In genomic region chr4:140187316-140187695, GRCh38 we compare ENCODE assay signal across 26 cellular contexts. TPM values are rescaled to one million over a fixed set of nuclear protein-coding genes. Genes with fewer than 3 reads are reported as not detected.
DNase-seq lines count a peak whose midpoint lies in the region; ATAC-seq, FAIRE-seq and TF ChIP-seq lines count a peak whose summit lies in the region.
"Had no signal": no experiment of that assay in that cellular context is flagged by ENCODE, and none has a peak within 500 bp of the region (broad histone marks: within the 10 kb centered on the region; RNA-seq: fewer than 3 reads in every experiment).

No MANE protein-coding gene starts in this region.

- no peak overlapping the region for H2BK5ac ChIP-seq in mesenchymal stem cell (ENCODE audit: low read depth, low read length, poor library complexity, severe bottlenecking)

- BruUV-seq in mammary epithelial cell (replicated peaks; lab: Mats Ljungman, UMichigan): no TSS peak

- DNase-seq in A549 (ENCODE audit: low read depth in 1 of 2, low spot score in 1 of 2): no peak
- DNase-seq in HT1080 (ENCODE audit: low read depth): peak; percentile 21
- peak; percentile 55 for DNase-seq in mammary epithelial cell
- no peak for DNase-seq in mesenchymal stem cell
- no peak for DNase-seq in cortex of kidney (lab: John Stamatoyannopoulos, UW)
- DNase-seq in NAMALWA (ENCODE audit: low spot score): no peak
- DNase-seq in activated CD4-positive, alpha-beta T cell treated with anti-CD3 and anti-CD28 coated beads, Interleukin-2, amount 10 ng/mL, durations not matched to agents 24 days and 14 days: no peak
- DNase-seq: activated CD4-positive, alpha-beta T cell treated with anti-CD3 and anti-CD28 coated beads, Interleukin-2, amount 50 U/mL, for 1 hour; activated gamma-delta T cell treated with Interleukin-2 at 50 U/mL for 16 hours; activated naive CD8-positive, alpha-beta T cell treated with anti-CD3 and anti-CD28 coated beads, Interleukin-2, amount 50 U/mL, for 24 hours; activated T-cell treated with anti-CD3 and anti-CD28 coated beads, Interleukin-2, amount 50 U/mL, for 4 hours; NCI-H510A treated with DMSO at 0.1 percent for 48 hours; NK-92 treated with Interleukin-12 subunit alpha and Interleukin-12 subunit beta, amount 100 ng/mL, for 24 hours; right cardiac atrium; SIG-M5; stimulated activated CD4-positive, alpha-beta T cell treated with anti-CD3 and anti-CD28 coated beads, Interleukin-4, amount 100 ng/mL, for 4 hours; stimulated activated naive B cell treated with anti-CD40 and anti-IgM and Interleukin-4, amounts not matched to agents 10 μg/mL and 1 μg/mL and 100 μg/mL, for 72 hours had no signal

- dilution Hi-C loops in mammary epithelial cell (cut with HindIII; ENCODE audit: low sequenced_read_pairs): no loop called here

- H2AK5ac ChIP-seq in mesenchymal stem cell (ENCODE audit: low read length, severe bottlenecking): peak overlapping the region; percentile 9

- no peak overlapping the region for H2BK120ac ChIP-seq in mesenchymal stem cell (ENCODE audit: low read depth, low read length)

- TF ChIP-seq POLR2A in A549 (IDR thresholded peaks at IDR 0.05; ENCODE audit: low read length): no peak

- in situ Hi-C loops in mammary epithelial cell (cut with MboI; ENCODE audit: low sequenced_read_pairs in 2 of 2): no loop called here

- 20% methylated on average over 1 of the region's 1 CpG for WGBS in A549 (ENCODE audit: missing lambda C conversion rate)
- 86% methylated on average over 1 of the region's 1 CpG for WGBS in mammary epithelial cell (ENCODE audit: low coverage, missing lambda C conversion rate)
- whole genome bisulfite sequencing in mesenchymal stem cell: 86% methylated on average over 1 of the region's 1 CpG

- no peak overlapping the region for H4K8ac ChIP-seq in mesenchymal stem cell (ENCODE audit: low read length)

- intact Hi-C loops in mammary epithelial cell (cut with micrococcal nuclease): loop anchor here (2.0 kb wide), 1 partner anchor 35 kb away; no protein-coding TSS in a partner anchor
- intact Hi-C loops in activated CD4-positive, alpha-beta T cell treated with anti-CD3 and anti-CD28 coated beads, Interleukin-2, amount 10 ng/mL, durations not matched to agents 24 days and 14 days (cut with micrococcal nuclease): no loop called here

- H3K4me3 ChIP-seq in A549: no peak overlapping the region
- H3K4me3 ChIP-seq in mammary epithelial cell (replicated peaks in 1 of 3; ENCODE audit: insufficient read depth in 1 of 3, low read depth in 2 of 3, low read length in 3 of 3): no peak overlapping the region
- no peak overlapping the region for H3K4me3 ChIP-seq in mesenchymal stem cell (ENCODE audit: insufficient read depth in 1 of 2, low read depth in 1 of 2, low read length in 2 of 2)
- H3K4me3 ChIP-seq: BLaER1, GM23338, lung had no signal

- no peak overlapping the region for H3K18ac ChIP-seq in mesenchymal stem cell (ENCODE audit: low read depth in 1 of 2, low read length in 2 of 2)

- no peak overlapping the region for H3K4ac ChIP-seq in mesenchymal stem cell (ENCODE audit: low read depth in 1 of 2, low read length in 2 of 2)

- H3K4me3 Mint-ChIP-seq in activated CD4-positive, alpha-beta T cell treated with anti-CD3 and anti-CD28 coated beads, Interleukin-2, amount 10 ng/mL, durations not matched to agents 24 days and 14 days: no peak overlapping the region
- H3K4me3 Mint-ChIP-seq: activated naive CD8-positive, alpha-beta T cell treated with anti-CD3 and anti-CD28 coated beads, Interleukin-2, amount 50 U/mL, for 24 hours; activated T-cell treated with anti-CD3 and anti-CD28 coated beads, Interleukin-2, amount 50 U/mL, for 4 hours; GM23338; neural crest cell; stimulated activated naive B cell treated with anti-CD40 and anti-IgM and Interleukin-4, amounts not matched to agents 10 μg/mL and 1 μg/mL and 100 μg/mL, for 72 hours; WTC11 had no signal

- H3K36me3 Mint-ChIP-seq in activated CD4-positive, alpha-beta T cell treated with anti-CD3 and anti-CD28 coated beads, Interleukin-2, amount 10 ng/mL, durations not matched to agents 24 days and 14 days (ENCODE audit: low read depth): no peaks in the 10 kb centered on the region
- H3K36me3 Mint-ChIP-seq: stimulated activated naive B cell treated with anti-CD40 and anti-IgM and Interleukin-4, amounts not matched to agents 10 μg/mL and 1 μg/mL and 100 μg/mL, for 72 hours; WTC11 had no signal

- H3K27me3 ChIP-seq in mammary epithelial cell (ENCODE audit: insufficient read depth, low read length): no peaks in the 10 kb centered on the region
- H3K27me3 ChIP-seq in mesenchymal stem cell (ENCODE audit: control insufficient read depth in 1 of 2, insufficient read depth in 1 of 2, low read length in 2 of 2): no peaks in the 10 kb centered on the region
- H3K27me3 ChIP-seq: BLaER1 had no signal

- no peak overlapping the region for H2BK12ac ChIP-seq in mesenchymal stem cell (ENCODE audit: low read length in 2 of 2)

- no peak for FAIRE-seq in A549 (lab: Jason Lieb, UNC)
- FAIRE-seq: GM12891 had no signal

- no peak overlapping the region for H3K9ac ChIP-seq in mammary epithelial cell (ENCODE audit: insufficient read depth, low read length)
- H3K9ac ChIP-seq in mesenchymal stem cell (ENCODE audit: low read length): no peak overlapping the region
- H3K9ac ChIP-seq: BLaER1, parathyroid adenoma had no signal

- H3K27ac ChIP-seq in A549 (peak overlapping the region; percentile 36 to 67; a peak in 5 of 6 replicates), mammary epithelial cell (ENCODE audit: insufficient read depth, low read depth, low read length) (peak overlapping the region; percentile 57), mesenchymal stem cell (ENCODE audit: low read length, poor library complexity, severe bottlenecking) (no peak overlapping the region)
- H3K27ac ChIP-seq: BLaER1, HL-60, parathyroid adenoma had no signal

- no peak overlapping the region for H3K23ac ChIP-seq in mesenchymal stem cell (ENCODE audit: low read length in 2 of 2)

- no peak overlapping the region for H3K14ac ChIP-seq in mesenchymal stem cell (ENCODE audit: low read length in 2 of 2)

- H3K27me3 Mint-ChIP-seq in activated CD4-positive, alpha-beta T cell treated with anti-CD3 and anti-CD28 coated beads, Interleukin-2, amount 10 ng/mL, durations not matched to agents 24 days and 14 days: peaks cover 42% of the 10 kb centered on the region
- H3K27me3 Mint-ChIP-seq: stimulated activated naive B cell treated with anti-CD40 and anti-IgM and Interleukin-4, amounts not matched to agents 10 μg/mL and 1 μg/mL and 100 μg/mL, for 72 hours had no signal

- no peaks in the 10 kb centered on the region for H3K36me3 ChIP-seq in mammary epithelial cell (ENCODE audit: insufficient read depth, low read length)
- H3K36me3 ChIP-seq in mesenchymal stem cell (ENCODE audit: control insufficient read depth in 1 of 2, insufficient read depth in 2 of 2, low read depth in 1 of 2, low read length in 2 of 2): no peaks in the 10 kb centered on the region
- H3K36me3 ChIP-seq: BLaER1 had no signal

- CTCF ChIA-PET in A549 (lab: Yijun Ruan, JAX) (no interaction called here), mammary epithelial cell (lab: Charles Lee; ENCODE audit: low non-redundant PET) (no interaction called here)

- POLR2A ChIA-PET in A549 (lab: Yijun Ruan, JAX): no interaction called here

- H4K91ac ChIP-seq in mesenchymal stem cell (ENCODE audit: low read length): no peak overlapping the region

- H4K20me1 ChIP-seq in mammary epithelial cell (ENCODE audit: insufficient read depth, low read length): no peaks in the 10 kb centered on the region
- H4K20me1 ChIP-seq: BLaER1 had no signal

- no peaks in the 10 kb centered on the region for H3K9me3 ChIP-seq in A549
- H3K9me3 ChIP-seq in mammary epithelial cell (replicated peaks; ENCODE audit: insufficient read depth, low read length): no peaks in the 10 kb centered on the region
- H3K9me3 ChIP-seq in mesenchymal stem cell (ENCODE audit: control insufficient read depth, low read length): no peaks in the 10 kb centered on the region
- H3K9me3 ChIP-seq: BLaER1 had no signal

- TF ChIP-seq RAD21 in A549 (conservative IDR thresholded peaks at IDR 0.05 in 1 of 2, IDR thresholded peaks at IDR 0.05 in 1 of 2): no peak

- H2BK15ac ChIP-seq in mesenchymal stem cell (ENCODE audit: low read depth, poor library complexity, severe bottlenecking): no peak overlapping the region

- H3K79me2 ChIP-seq in mammary epithelial cell (ENCODE audit: insufficient read depth, low read length): no peaks in the 10 kb centered on the region
- H3K79me2 ChIP-seq: parathyroid adenoma had no signal

- H3K79me1 ChIP-seq in mesenchymal stem cell (replicated peaks; ENCODE audit: low read length, poor library complexity, severe bottlenecking): no peaks in the 10 kb centered on the region

- H2AFZ ChIP-seq in mammary epithelial cell (ENCODE audit: low read depth, low read length) (peak overlapping the region; percentile 31), mesenchymal stem cell (ENCODE audit: low read depth, low read length) (peak overlapping the region; percentile 24)
- H2AFZ ChIP-seq: parathyroid adenoma had no signal

- peaks cover 25% of the 10 kb centered on the region for H3K4me1 ChIP-seq in A549
- H3K4me1 ChIP-seq in mammary epithelial cell (ENCODE audit: insufficient read depth, low read length): peaks cover 29% of the 10 kb centered on the region
- peaks cover 12% of the 10 kb centered on the region for H3K4me1 ChIP-seq in mesenchymal stem cell (ENCODE audit: control insufficient read depth, insufficient read depth, low read depth, low read length)
- H3K4me1 ChIP-seq: BLaER1 had no signal

- no peak for TF ChIP-seq CTCF in A549 (IDR thresholded peaks at IDR 0.05)
- no peak for TF ChIP-seq CTCF in mammary epithelial cell (conservative IDR thresholded peaks at IDR 0.05 in 1 of 2, IDR thresholded peaks at IDR 0.05 in 1 of 2; ENCODE audit: extremely low read depth in 1 of 2, insufficient read depth in 1 of 2, low read depth in 1 of 2, low read length in 2 of 2)

- no peak for TF ChIP-seq EP300 in A549 (IDR thresholded peaks at IDR 0.05)

- H3K9me3 Mint-ChIP-seq in activated CD4-positive, alpha-beta T cell treated with anti-CD3 and anti-CD28 coated beads, Interleukin-2, amount 10 ng/mL, durations not matched to agents 24 days and 14 days: no peaks in the 10 kb centered on the region
- H3K9me3 Mint-ChIP-seq: activated naive CD8-positive, alpha-beta T cell treated with anti-CD3 and anti-CD28 coated beads, Interleukin-2, amount 50 U/mL, for 24 hours; activated T-cell treated with anti-CD3 and anti-CD28 coated beads, Interleukin-2, amount 50 U/mL, for 4 hours; GM23338; neural crest cell; stimulated activated naive B cell treated with anti-CD40 and anti-IgM and Interleukin-4, amounts not matched to agents 10 μg/mL and 1 μg/mL and 100 μg/mL, for 72 hours; WTC11 had no signal

- H3K4me1 Mint-ChIP-seq in activated CD4-positive, alpha-beta T cell treated with anti-CD3 and anti-CD28 coated beads, Interleukin-2, amount 10 ng/mL, durations not matched to agents 24 days and 14 days: no peaks in the 10 kb centered on the region
- H3K4me1 Mint-ChIP-seq: activated naive CD8-positive, alpha-beta T cell treated with anti-CD3 and anti-CD28 coated beads, Interleukin-2, amount 50 U/mL, for 24 hours; GM23338; neural crest cell; stimulated activated naive B cell treated with anti-CD40 and anti-IgM and Interleukin-4, amounts not matched to agents 10 μg/mL and 1 μg/mL and 100 μg/mL, for 72 hours; WTC11 had no signal

- H3K4me2 ChIP-seq in A549: peak overlapping the region; percentile 34
- no peak overlapping the region for H3K4me2 ChIP-seq in mammary epithelial cell (ENCODE audit: insufficient read depth, low read depth, low read length)
- no peak overlapping the region for H3K4me2 ChIP-seq in mesenchymal stem cell (ENCODE audit: low read length, poor library complexity, severe bottlenecking)
- H3K4me2 ChIP-seq: BLaER1, GM23338 had no signal

- ATAC-seq in A549 (peak in 1 of 2 experiments; percentile 28; a peak in 3 of 6 replicates), GM18868 (IDR thresholded peaks at IDR 0.05; ENCODE audit: unreplicated experiment) (no peak)
- ATAC-seq: activated naive CD8-positive, alpha-beta T cell treated with anti-CD3 and anti-CD28 coated beads, Interleukin-2, amount 50 U/mL, for 24 hours; activated T-cell treated with anti-CD3 and anti-CD28 coated beads, Interleukin-2, amount 50 U/mL, for 4 hours; GM23338; stimulated activated naive B cell treated with anti-CD40 and anti-IgM and Interleukin-4, amounts not matched to agents 10 μg/mL and 1 μg/mL and 100 μg/mL, for 72 hours; WTC11 had no signal

- no peak overlapping the region for H3K27ac Mint-ChIP-seq in activated CD4-positive, alpha-beta T cell treated with anti-CD3 and anti-CD28 coated beads, Interleukin-2, amount 10 ng/mL, durations not matched to agents 24 days and 14 days
- H3K27ac Mint-ChIP-seq: activated naive CD8-positive, alpha-beta T cell treated with anti-CD3 and anti-CD28 coated beads, Interleukin-2, amount 50 U/mL, for 24 hours; GM23338; stimulated activated naive B cell treated with anti-CD40 and anti-IgM and Interleukin-4, amounts not matched to agents 10 μg/mL and 1 μg/mL and 100 μg/mL, for 72 hours; WTC11 had no signal

RNA-seq across cellular contexts. Expression of gene MAML3, which starts 33.3 kb away (rescaled TPM):
- polyA plus RNA-seq in A549 (2011; rRNA removed) (18.1 and 22.2 TPM in 2 replicates), A549 (2017; fragmentation: RNase III; extraction: RNeasy Plus Mini Kit Qiagen cat#74134 plus additional on column Dnase treatment) (7.3 to 9.1 TPM (median 9.0 TPM) in 3 replicates), mammary epithelial cell (0.57 TPM)
- 8.0 and 11.1 TPM in 2 replicates for polyA plus RNA-seq in A549 (2012; cell fraction: cytosol; rRNA removed)
- polyA plus RNA-seq in A549 (2012; cell fraction: nucleus; rRNA removed): 9.0 and 9.3 TPM in 2 replicates
- polyA minus RNA-seq in A549 (2011; rRNA and poly(A)+ RNA removed): 38.5 and 44.5 TPM in 2 replicates
- total RNA-seq in HT1080 (2014; rRNA removed; shearing (Covaris generic)): 8.0 and 11.4 TPM in 2 replicates
- polyA plus RNA-seq in HT1080 (2015; cell fraction: cytosol; rRNA removed): 8.8 and 11.5 TPM in 2 replicates
- 8.5 and 8.7 TPM in 2 replicates for polyA plus RNA-seq in HT1080 (2015; cell fraction: nucleus; rRNA removed)
- 1 to 10 TPM in 1 of 2 donors, under 1 TPM in 1; 0.45 to 2.8 TPM for total RNA-seq in mammary epithelial cell
- polyA minus RNA-seq in mammary epithelial cell: 1.4 TPM
- polyA plus RNA-seq in mesenchymal stem cell (2013, experiment 1 of 2): 2.5 TPM
- 2.4 TPM for polyA plus RNA-seq in mesenchymal stem cell (2013, experiment 2 of 2)
- 0.52 and 0.54 TPM in 2 replicates for total RNA-seq in activated CD4-positive, alpha-beta T cell treated with anti-CD3 and anti-CD28 coated beads, Interleukin-2, amount 10 ng/mL, durations not matched to agents 24 days and 14 days

Comparison
In these comparisons a context has a peak if more than half of its experiments do, and no peak if none do; other contexts are left out.
1. DNase-seq: peak in HT1080 (single experiment) and mammary epithelial cell (single experiment); none in A549 (0 of 2), mesenchymal stem cell (single experiment), cortex of kidney (single experiment), NAMALWA (single experiment) and activated CD4-positive, alpha-beta T cell treated with anti-CD3 and anti-CD28 coated beads, Interleukin-2, amount 10 ng/mL, durations not matched to agents 24 days and 14 days (single experiment).